Comparison of ENCODE assay signal across 9 cellular contexts in genomic region chr6:28742668-28743270, GRCh38.
DNase-seq lines count a peak whose midpoint lies in the region; ATAC-seq, FAIRE-seq and TF ChIP-seq lines count a peak whose summit lies in the region.
"Had no signal": no experiment of that assay in that cellular context is flagged by ENCODE, and none has a peak within 500 bp of the region (broad histone marks: within the 10 kb centered on the region; RNA-seq: fewer than 3 reads in every experiment).

No MANE protein-coding gene starts in this region.

- H3K27ac ChIP-seq in HepG2 (ENCODE audit: extremely low read length, insufficient read depth, low read length) (no peak overlapping the region), right lobe of liver (no peak overlapping the region), sigmoid colon (no peak overlapping the region), right atrium auricular region (no peak overlapping the region)
- H3K27ac ChIP-seq: VCaP had no signal

- peaks cover 71% of the 10 kb centered on the region for H3K27me3 Mint-ChIP-seq in stimulated activated naive CD8-positive, alpha-beta T cell treated with anti-CD3 and anti-CD28 coated beads, Interleukin-15, amount 100 ng/mL, for 72 hours

- peaks cover 20% of the 10 kb centered on the region in 2 donors for H3K9me3 Mint-ChIP-seq in stimulated activated naive CD8-positive, alpha-beta T cell treated with anti-CD3 and anti-CD28 coated beads, Interleukin-15, amount 100 ng/mL, for 72 hours

- H3K27me3 ChIP-seq in HepG2 (ENCODE audit: control insufficient read depth in 1 of 2, insufficient read depth in 2 of 2, low read length in 2 of 2) = peaks cover 3 to 34% of the 10 kb centered on the region in 2 experiments; a peak in 3 of 5 replicates
- H3K27me3 ChIP-seq in right lobe of liver = peaks cover 0 to 33% of the 10 kb centered on the region in 2 donors
- peaks cover 5 to 93% (median 33%) of the 10 kb centered on the region in 3 donors for H3K27me3 ChIP-seq in sigmoid colon
- H3K27me3 ChIP-seq in right atrium auricular region = peaks cover 0 to 9% of the 10 kb centered on the region in 2 donors

- peak overlapping the region in 1 of 2 donors; percentile 95 for H3K27ac Mint-ChIP-seq in stimulated activated naive CD8-positive, alpha-beta T cell treated with anti-CD3 and anti-CD28 coated beads, Interleukin-15, amount 100 ng/mL, for 72 hours

- 8% methylated on average over 19 of the region's 19 CpGs for WGBS in HepG2 (ENCODE audit: low lambda C conversion rate)
- 6% methylated on average over 19 of the region's 19 CpGs for WGBS in right lobe of liver (ENCODE audit: insufficient coverage, low coverage, low lambda C conversion rate, missing lambda C conversion rate)
- 7 to 34% methylated on average over 19 of the region's 19 CpGs for WGBS in sigmoid colon, 2 donors

- H2AFZ ChIP-seq in HepG2 (ENCODE audit: low read length) = no peak overlapping the region

- no peak for ATAC-seq in HepG2
- no peak for ATAC-seq in right lobe of liver
- ATAC-seq in stimulated activated naive CD8-positive, alpha-beta T cell treated with anti-CD3 and anti-CD28 coated beads, Interleukin-15, amount 100 ng/mL, for 72 hours = no peak
- no peak for ATAC-seq in GM19397 (IDR thresholded peaks at IDR 0.05; ENCODE audit: unreplicated experiment)

- H3K4me1 ChIP-seq in HepG2 (ENCODE audit: insufficient read depth, low read length) (peaks cover 44% of the 10 kb centered on the region), right lobe of liver (no peaks in the 10 kb centered on the region), sigmoid colon (no peaks in the 10 kb centered on the region), right atrium auricular region (no peaks in the 10 kb centered on the region)

- H3K9me3 ChIP-seq in HepG2 (ENCODE audit: low read length) = no peaks in the 10 kb centered on the region
- no peaks in the 10 kb centered on the region for H3K9me3 ChIP-seq in right lobe of liver
- peaks cover 0 to 4% (median 2%) of the 10 kb centered on the region in 4 donors for H3K9me3 ChIP-seq in sigmoid colon
- H3K9me3 ChIP-seq in right atrium auricular region = no peaks in the 10 kb centered on the region

- TF ChIP-seq POLR2A in HepG2 (IDR thresholded peaks at IDR 0.05; ENCODE audit: insufficient read depth in 1 of 2, low read depth in 2 of 2, low read length in 2 of 2) = no peak
- no peak for TF ChIP-seq POLR2A in right lobe of liver (IDR thresholded peaks at IDR 0.05)
- no peak for TF ChIP-seq POLR2A in sigmoid colon (IDR thresholded peaks at IDR 0.05)

- H3K4me3 Mint-ChIP-seq in stimulated activated naive CD8-positive, alpha-beta T cell treated with anti-CD3 and anti-CD28 coated beads, Interleukin-15, amount 100 ng/mL, for 72 hours = peak overlapping the region; percentile 18 to 62

- H3K4me1 Mint-ChIP-seq in stimulated activated naive CD8-positive, alpha-beta T cell treated with anti-CD3 and anti-CD28 coated beads, Interleukin-15, amount 100 ng/mL, for 72 hours = peaks cover 11% of the 10 kb centered on the region

- H3K36me3 ChIP-seq in HepG2 (replicated peaks in 1 of 2; ENCODE audit: control insufficient read depth in 1 of 2, insufficient read depth in 2 of 2, low read length in 2 of 2) (no peaks in the 10 kb centered on the region), right lobe of liver (no peaks in the 10 kb centered on the region), sigmoid colon (no peaks in the 10 kb centered on the region), right atrium auricular region (no peaks in the 10 kb centered on the region)

- H3K9ac ChIP-seq in HepG2 (ENCODE audit: insufficient read depth, low read depth, low read length) = no peak overlapping the region

- no peaks in the 10 kb centered on the region for H4K20me1 ChIP-seq in HepG2 (ENCODE audit: insufficient read depth, low read length)

- no TSS peak for BruUV-seq in HepG2 (replicated peaks; lab: Mats Ljungman, UMichigan)

- peak; percentile 59 for DNase-seq in HepG2 (ENCODE audit: low spot score)
- DNase-seq in right lobe of liver = no peak
- peak; percentile 42 for DNase-seq in NCI-H82 treated with DMSO at 0.1 percent for 48 hours (lab: John Stamatoyannopoulos, UW; ENCODE audit: unreplicated experiment)
- DNase-seq in epithelial cell of esophagus (ENCODE audit: low read depth) = peak; percentile 76
- peak in 1 of 2 donors; percentile 33 for DNase-seq in stimulated activated naive CD8-positive, alpha-beta T cell treated with anti-CD3 and anti-CD28 coated beads, Interleukin-15, amount 100 ng/mL, for 72 hours
- DNase-seq in sigmoid colon = no peak
- no peak for DNase-seq in right atrium auricular region (ENCODE audit: low spot score)

- POLR2A ChIA-PET in HepG2 (lab: Yijun Ruan, JAX) = interaction anchor here (0.6 to 0.9 kb wide), 2 partner anchors 14 kb away, joined by 3 to 5 read pairs; no protein-coding TSS in a partner anchor

- in situ Hi-C loops in HepG2 (cut with HindIII; ENCODE audit: extremely low pct_ligation_motif_present, low pct_unique_long_range_greater_than_20kb) = no loop called here

- CTCF ChIA-PET in HepG2 (lab: Yijun Ruan, JAX; ENCODE audit: low intra/inter-chr PET ratio, low total read pairs) = no interaction called here

- FAIRE-seq in HepG2 (lab: Jason Lieb, UNC) = peak; percentile 30

- H3K4me3 ChIP-seq in HepG2 (replicated peaks in 1 of 3; ENCODE audit: insufficient read depth in 1 of 3, low read depth in 2 of 3, low read length in 3 of 3) (peak overlapping the region in 2 of 3 experiments; percentile 2 to 9; a peak in 1 of 6 replicates), right lobe of liver (no peak overlapping the region), epithelial cell of esophagus (ENCODE audit: low read length) (peak overlapping the region; percentile 7), sigmoid colon (no peak overlapping the region), right atrium auricular region (no peak overlapping the region)

- intact Hi-C loops in HepG2 (cut with micrococcal nuclease; ENCODE audit: unreplicated experiment) = no loop called here
- intact Hi-C loops in right lobe of liver (cut with DNase I) = no loop called here
- intact Hi-C loops in sigmoid colon (cut with DNase I) = no loop called here

- no peak for TF ChIP-seq RAD21 in HepG2 (CRISPR knock-in tag; IDR thresholded peaks at IDR 0.05)

- TF ChIP-seq CTCF in HepG2 (CRISPR knock-in tag; IDR thresholded peaks at IDR 0.05) (no peak), right lobe of liver (IDR thresholded peaks at IDR 0.05) (no peak), epithelial cell of esophagus (IDR thresholded peaks at IDR 0.05; ENCODE audit: insufficient read depth, low read depth, low read length, missing control alignments) (no peak), sigmoid colon (IDR thresholded peaks at IDR 0.05) (no peak), right atrium auricular region (IDR thresholded peaks at IDR 0.05) (no peak)

- peak overlapping the region; percentile 63; the same call in 1 of the 2 replicates for H3K4me2 ChIP-seq in HepG2 (ENCODE audit: low read depth, low read length)

- TF ChIP-seq EP300 in HepG2 (IDR thresholded peaks at IDR 0.05; ENCODE audit: low read depth in 2 of 2, low read length in 2 of 2) (no peak), HepG2 (CRISPR knock-in tag; IDR thresholded peaks at IDR 0.05; ENCODE audit: borderline replicate concordance) (no peak), sigmoid colon (IDR thresholded peaks at IDR 0.05) (no peak)

- H3K79me2 ChIP-seq in HepG2 (ENCODE audit: insufficient read depth, low read length) = no peaks in the 10 kb centered on the region

TF ChIP-seq in HepG2, 621 proteins besides CTCF, POLR2A, EP300 and RAD21 (continues in another document):
- TF ChIP-seq ZNF138 (CRISPR knock-in tag; IDR thresholded peaks at IDR 0.05; ENCODE audit: low read depth) (no peak), SKI (IDR thresholded peaks at IDR 0.05; ENCODE audit: partially characterized antibody) (no peak), SMAD3 (CRISPR knock-in tag; IDR thresholded peaks at IDR 0.05) (no peak), HOXA7 (CRISPR knock-in tag; IDR thresholded peaks at IDR 0.05) (no peak), ZSCAN29 (CRISPR knock-in tag; conservative IDR thresholded peaks at IDR 0.05) (no peak), ZNF558 (CRISPR knock-in tag; IDR thresholded peaks at IDR 0.05; ENCODE audit: borderline replicate concordance) (no peak), HCFC1 (IDR thresholded peaks at IDR 0.05; ENCODE audit: low read depth, low read length) (no peak), MAF1 (CRISPR knock-in tag; IDR thresholded peaks at IDR 0.05; ENCODE audit: borderline replicate concordance) (no peak), XBP1 (CRISPR knock-in tag; IDR thresholded peaks at IDR 0.05) (no peak), HMGXB4 (CRISPR knock-in tag; IDR thresholded peaks at IDR 0.05; ENCODE audit: borderline replicate concordance in 1 of 2, low read depth in 1 of 2) (peak; percentile 61 to 80; a peak in 2 of 4 replicates), MIXL1 (CRISPR knock-in tag; IDR thresholded peaks at IDR 0.05) (peak; percentile 77), HNRNPK (IDR thresholded peaks at IDR 0.05; ENCODE audit: low read depth, low read length, poor library complexity, severe bottlenecking) (no peak), ONECUT2 (CRISPR knock-in tag; IDR thresholded peaks at IDR 0.05) (no peak), ZNF3 (CRISPR knock-in tag; IDR thresholded peaks at IDR 0.05) (no peak), EEA1 (CRISPR knock-in tag; IDR thresholded peaks at IDR 0.05; ENCODE audit: borderline replicate concordance) (no peak), ZNF629 (CRISPR knock-in tag; conservative IDR thresholded peaks at IDR 0.05) (peak; percentile 62), ZNF563 (CRISPR knock-in tag; IDR thresholded peaks at IDR 0.05) (no peak)

Comparison
In these comparisons a context has a peak if more than half of its experiments do, and no peak if none do; other contexts are left out.
1. DNase-seq: peak in HepG2 (single experiment), NCI-H82 treated with DMSO at 0.1 percent for 48 hours (single experiment) and epithelial cell of esophagus (single experiment); none in right lobe of liver (0 of 3), sigmoid colon (single experiment) and right atrium auricular region (single experiment).
2. H3K4me3 ChIP-seq: peak in HepG2 (2 of 3) and epithelial cell of esophagus (single experiment); none in right lobe of liver (0 of 3), sigmoid colon (0 of 4) and right atrium auricular region (0 of 2).